In genomic region chr11:75428989-75429640, GRCh38 we compare ENCODE assay signal across 11 cellular contexts. TPM values are rescaled to one million over a fixed set of nuclear protein-coding genes. Genes with fewer than 3 reads are reported as not detected.
DNase-seq lines count a peak whose midpoint lies in the region; ATAC-seq, FAIRE-seq and TF ChIP-seq lines count a peak whose summit lies in the region.
"Had no signal": no experiment of that assay in that cellular context is flagged by ENCODE, and none has a peak within 500 bp of the region (broad histone marks: within the 10 kb centered on the region; RNA-seq: fewer than 3 reads in every experiment).

No MANE protein-coding gene starts in this region.

- no peak for TF ChIP-seq POLR2A in GM12878 (IDR thresholded peaks at IDR 0.05; ENCODE audit: low read depth, low read length)

- FAIRE-seq in GM12878 (lab: Jason Lieb, UNC): no peak
- FAIRE-seq: GM18507 had no signal

- H3K9me3 ChIP-seq in CD4-positive, alpha-beta T cell (ENCODE audit: control insufficient read depth, low read length): no peaks in the 10 kb centered on the region
- peaks cover 2% of the 10 kb centered on the region; the same call in 1 of the 3 replicates for H3K9me3 ChIP-seq in GM12878 (replicated peaks; ENCODE audit: control insufficient read depth, insufficient read depth, low read length)
- peaks cover 9% of the 10 kb centered on the region for H3K9me3 ChIP-seq in neural progenitor cell (ENCODE audit: low read depth)

- POLR2A ChIA-PET in CD4-positive, alpha-beta T cell (lab: Charles Lee): interaction anchor here (0.6 to 2.1 kb wide), 9 partner anchors 29 to 187 kb away, joined by 3 to 14 read pairs (median 4); partner anchors contain the start of gene GDPD5
- POLR2A ChIA-PET in GM12878 (lab: Charles Lee) (no interaction called here), HEK293T (lab: Yijun Ruan, JAX) (interaction anchor here (1.8 kb wide), 1 partner anchor 28 kb away, joined by 7 read pairs; no protein-coding TSS in a partner anchor)

- in situ Hi-C loops in GM12878 (cut with MboI): no loop called here

- CTCF ChIA-PET in CD4-positive, alpha-beta T cell (lab: Charles Lee): no interaction called here
- CTCF ChIA-PET in GM12878 (lab: Yijun Ruan, JAX): no interaction called here
- CTCF ChIA-PET in HEK293T (lab: Yijun Ruan, JAX): no interaction called here

- 0 out of 2 replicates have a peak overlapping the region, but pooled peaks have one; percentile 30 for H3K4me2 ChIP-seq in GM12878 (ENCODE audit: control insufficient read depth, insufficient read depth)
- H3K4me2 ChIP-seq in neural progenitor cell: no peak overlapping the region
- H3K4me2 ChIP-seq: KMS-11 had no signal

- SMC1A ChIA-PET in GM12878 (lab: Charles Lee; ENCODE audit: uncharacterized antibody, unreplicated experiment): interaction anchor here (0.6 kb wide), 1 partner anchor 74 kb away, joined by 3 read pairs; no protein-coding TSS in a partner anchor

- no peak for DNase-seq in CD4-positive, alpha-beta T cell
- no peak for DNase-seq in GM12878 (ENCODE audit: low read depth, low spot score)
- no peak for DNase-seq in neural progenitor cell (ENCODE audit: low spot score)
- no peak for DNase-seq in activated gamma-delta T cell (lab: John Stamatoyannopoulos, UW)
- DNase-seq in HEK293T (ENCODE audit: extremely low spot score): no peak
- no peak for DNase-seq in NCI-H2081 treated with DMSO at 0.1 percent for 48 hours (lab: John Stamatoyannopoulos, UW)
- DNase-seq: cortex of kidney had no signal

- H3K36me3 ChIP-seq in GM12878 (ENCODE audit: control insufficient read depth in 2 of 2, insufficient read depth in 2 of 2, low read length in 1 of 2) (no peaks in the 10 kb centered on the region; a peak in 1 of 4 replicates), neural progenitor cell (no peaks in the 10 kb centered on the region)

- H3K4me1 ChIP-seq in GM12878 (ENCODE audit: control insufficient read depth, insufficient read depth, low read length): no peaks in the 10 kb centered on the region
- H3K4me1 ChIP-seq in neural progenitor cell: peaks cover 33% of the 10 kb centered on the region

- no peak for ATAC-seq in CD4-positive, alpha-beta T cell (ENCODE audit: poor library complexity)
- no peak for ATAC-seq in GM12878
- ATAC-seq in GM21367 (IDR thresholded peaks at IDR 0.05; ENCODE audit: unreplicated experiment): no peak

- intact Hi-C loops in CD4-positive, alpha-beta T cell (cut with DNase I, micrococcal nuclease): no loop called here
- intact Hi-C loops in GM12878 (cut with micrococcal nuclease; ENCODE audit: unreplicated experiment): no loop called here

- no peak for TF ChIP-seq EP300 in GM12878 (IDR thresholded peaks at IDR 0.05; ENCODE audit: borderline replicate concordance in 1 of 2, control insufficient read depth in 1 of 2, low read depth in 2 of 2, low read length in 2 of 2)

- RAD21 ChIA-PET in GM12878 (lab: Charles Lee; ENCODE audit: unreplicated experiment): no interaction called here

- peak overlapping the region; percentile 52 for H3K4me3 Mint-ChIP-seq in CD4-positive, alpha-beta T cell
- H3K4me3 Mint-ChIP-seq in IgD-negative memory B cell: peak overlapping the region; percentile 75 to 92 (median 88)
- peak overlapping the region; percentile 84 for H3K4me3 Mint-ChIP-seq in neural progenitor cell

- peaks cover 38% of the 10 kb centered on the region for H3K27me3 ChIP-seq in CD4-positive, alpha-beta T cell (ENCODE audit: control insufficient read depth, insufficient read depth, low read length)
- H3K27me3 ChIP-seq in GM12878 (replicated peaks in 1 of 2; ENCODE audit: control insufficient read depth in 2 of 2, insufficient read depth in 2 of 2, low read length in 1 of 2) (peaks cover 4 to 14% of the 10 kb centered on the region in 2 experiments), neural progenitor cell (peaks cover 73% of the 10 kb centered on the region)

- no peak overlapping the region for H2AFZ ChIP-seq in GM12878 (ENCODE audit: control insufficient read depth, low read depth, low read length)
- no peak overlapping the region for H2AFZ ChIP-seq in neural progenitor cell (replicated peaks)

- no TSS peak for BruUV-seq in GM12878 (replicated peaks; lab: Mats Ljungman, UMichigan)

- H3K9me3 Mint-ChIP-seq in CD4-positive, alpha-beta T cell: no peaks in the 10 kb centered on the region
- peaks cover 0 to 2% (median 0%) of the 10 kb centered on the region in 3 donors for H3K9me3 Mint-ChIP-seq in IgD-negative memory B cell
- peaks cover 12% of the 10 kb centered on the region for H3K9me3 Mint-ChIP-seq in neural progenitor cell

- H3K4me1 Mint-ChIP-seq in CD4-positive, alpha-beta T cell (ENCODE audit: low read depth): peaks cover 30% of the 10 kb centered on the region
- H3K4me1 Mint-ChIP-seq in IgD-negative memory B cell: peaks cover 6 to 19% (median 10%) of the 10 kb centered on the region in 3 donors
- peaks cover 45% of the 10 kb centered on the region for H3K4me1 Mint-ChIP-seq in neural progenitor cell

- no peak overlapping the region for H3K4me3 ChIP-seq in GM12878
- no peak overlapping the region for H3K4me3 ChIP-seq in neural progenitor cell

- peaks cover under 1% of the 10 kb centered on the region for H3K36me3 Mint-ChIP-seq in CD4-positive, alpha-beta T cell (ENCODE audit: low read depth)
- H3K36me3 Mint-ChIP-seq in IgD-negative memory B cell (peaks cover 1% of the 10 kb centered on the region), neural progenitor cell (peaks cover 11% of the 10 kb centered on the region)

- no peak for TF ChIP-seq RAD21 in GM12878 (IDR thresholded peaks at IDR 0.05; ENCODE audit: insufficient read depth, low read depth, low read length)

- peaks cover 59% of the 10 kb centered on the region for H3F3A ChIP-seq in neural progenitor cell (ENCODE audit: low read depth)

- no peak overlapping the region for H3K9ac ChIP-seq in GM12878 (ENCODE audit: control insufficient read depth, insufficient read depth, low read length)
- no peak overlapping the region for H3K9ac ChIP-seq in neural progenitor cell
- H3K9ac ChIP-seq: KMS-11 had no signal

- H3K79me2 ChIP-seq in GM12878 (ENCODE audit: control insufficient read depth, insufficient read depth, low read length) (no peaks in the 10 kb centered on the region), neural progenitor cell (ENCODE audit: low read depth) (no peaks in the 10 kb centered on the region)

- TF ChIP-seq CTCF in CD4-positive, alpha-beta T cell (IDR thresholded peaks at IDR 0.05): no peak
- no peak for TF ChIP-seq CTCF in GM12878 (IDR thresholded peaks at IDR 0.05 in 2 of 3, conservative IDR thresholded peaks at IDR 0.05 in 1 of 3; ENCODE audit: control insufficient read depth in 2 of 3, extremely low read depth in 1 of 3, insufficient read depth in 1 of 3, low read depth in 3 of 3, low read length in 3 of 3)
- TF ChIP-seq CTCF in neural progenitor cell (IDR thresholded peaks at IDR 0.05): no peak

- H3K27me3 Mint-ChIP-seq in CD4-positive, alpha-beta T cell: peaks cover 55% of the 10 kb centered on the region
- H3K27me3 Mint-ChIP-seq in IgD-negative memory B cell (peaks cover 28% of the 10 kb centered on the region), neural progenitor cell (ENCODE audit: insufficient read depth, low read depth) (peaks cover 38% of the 10 kb centered on the region)

- no peak overlapping the region for H3K27ac Mint-ChIP-seq in CD4-positive, alpha-beta T cell
- H3K27ac Mint-ChIP-seq in IgD-negative memory B cell: peak overlapping the region in 2 of 3 donors; percentile 41 to 60
- H3K27ac Mint-ChIP-seq in neural progenitor cell: peak overlapping the region; percentile 59

- H4K20me1 ChIP-seq in GM12878 (ENCODE audit: control insufficient read depth, insufficient read depth) (no peaks in the 10 kb centered on the region; the same call in 1 of the 2 replicates), neural progenitor cell (ENCODE audit: low read depth) (peaks cover 37% of the 10 kb centered on the region)

- no peak overlapping the region for H3K27ac ChIP-seq in CD4-positive, alpha-beta T cell (ENCODE audit: low read depth, low read length)
- no peak overlapping the region for H3K27ac ChIP-seq in GM12878 (ENCODE audit: control insufficient read depth, insufficient read depth)
- no peak overlapping the region for H3K27ac ChIP-seq in neural progenitor cell
- H3K27ac ChIP-seq: KMS-11 had no signal

- 95% methylated on average over 16 of the region's 16 CpGs for WGBS in GM12878 (ENCODE audit: insufficient coverage, insufficient replicate concordance, low lambda C conversion rate, missing lambda C conversion rate)

RNA-seq across cellular contexts. Expression of gene KLHL35, which starts 3.9 kb away (rescaled TPM):
- under 1 TPM; 0.33 to 0.81 TPM for total RNA-seq in CD4-positive, alpha-beta T cell
- polyA plus RNA-seq in IgD-negative memory B cell (0.48 TPM), GM12878 (2011; rRNA removed) (0.15 TPM in 1 of 2 replicates, not detected in the other), GM12878 (2014; fragmentation: Illumina TruSeq; extraction: Trizol) (0.09 TPM in 1 of 2 replicates, not detected in the other), GM12878 (2014; fragmentation: Nextera tagmentation; extraction: Ambion mirVana) (under 1 TPM; 0.04 to 0.06 TPM), GM12878 (2014; rRNA removed) (0.15 and 0.28 TPM in 2 replicates), GM12878 (2016; fragmentation: Nextera tagmentation; extraction: Ambion mirVana) (under 1 TPM; 0.09 to 0.33 TPM)
- not detected in 2 replicates for total RNA-seq in GM12878 (2013; cell fraction: nucleolus; rRNA removed)
- total RNA-seq in GM12878 (2014; rRNA removed) (0.34 and 0.49 TPM in 2 replicates), GM12878 (2014; rRNA removed; fragmentation: Illumina TruSeq; extraction: Trizol) (not detected in 2 replicates), GM12878 (2021) (0.13 and 0.21 TPM in 2 replicates), neural progenitor cell (ENCODE audit: low replicate concordance) (1.2 and 1.5 TPM in 2 replicates)
- polyA plus RNA-seq in GM12878 (2011; ENCODE audit: low read depth): 0.09 TPM
- not detected in 2 replicates for polyA plus RNA-seq in GM12878 (2011; cell fraction: cytosol; rRNA removed)
- 0.07 and 0.18 TPM in 2 replicates for polyA plus RNA-seq in GM12878 (2011; cell fraction: nucleus; rRNA removed)
- polyA plus RNA-seq in GM12878 (2012): 0.49 and 0.55 TPM in 2 replicates
- polyA minus RNA-seq in GM12878 (2011; rRNA and poly(A)+ RNA removed): not detected in 2 replicates
- 0.52 TPM in 1 of 2 replicates, not detected in the other for polyA minus RNA-seq in GM12878 (2011; cell fraction: cytosol; rRNA and poly(A)+ RNA removed)
- 0.19 TPM in 1 of 2 replicates, not detected in the other for polyA minus RNA-seq in GM12878 (2011; cell fraction: nucleus; rRNA and poly(A)+ RNA removed)

RNA-seq across cellular contexts. Expression of gene RPS3, which starts 29.8 kb away (rescaled TPM):
- total RNA-seq in CD4-positive, alpha-beta T cell: 1,000 to 10,000 TPM; 4,753 to 4,828 TPM
- 4,911 TPM for polyA plus RNA-seq in IgD-negative memory B cell
- total RNA-seq in GM12878 (2013; cell fraction: nucleolus; rRNA removed): 327 and 328 TPM in 2 replicates
- 3,162 and 3,203 TPM in 2 replicates for total RNA-seq in GM12878 (2014; rRNA removed)
- 4,299 and 4,364 TPM in 2 replicates for total RNA-seq in GM12878 (2014; rRNA removed; fragmentation: Illumina TruSeq; extraction: Trizol)
- 4,496 and 4,555 TPM in 2 replicates for total RNA-seq in GM12878 (2021)
- 8,364 TPM for polyA plus RNA-seq in GM12878 (2011; ENCODE audit: low read depth)
- 4,355 and 4,741 TPM in 2 replicates for polyA plus RNA-seq in GM12878 (2011; rRNA removed)
- polyA plus RNA-seq in GM12878 (2011; cell fraction: cytosol; rRNA removed): 4,091 and 4,155 TPM in 2 replicates
- 1,814 and 1,991 TPM in 2 replicates for polyA plus RNA-seq in GM12878 (2011; cell fraction: nucleus; rRNA removed)
- polyA plus RNA-seq in GM12878 (2012): 6,227 and 7,157 TPM in 2 replicates
- 5,039 and 6,875 TPM in 2 replicates for polyA plus RNA-seq in GM12878 (2014; fragmentation: Illumina TruSeq; extraction: Trizol)
- polyA plus RNA-seq in GM12878 (2014; fragmentation: Nextera tagmentation; extraction: Ambion mirVana): 1,000 to 10,000 TPM; 7,007 to 9,556 TPM
- polyA plus RNA-seq in GM12878 (2014; rRNA removed): 4,204 and 4,437 TPM in 2 replicates
- polyA plus RNA-seq in GM12878 (2016; fragmentation: Nextera tagmentation; extraction: Ambion mirVana): 1,000 to 10,000 TPM; 2,127 to 2,136 TPM
- 1,578 and 1,840 TPM in 2 replicates for polyA minus RNA-seq in GM12878 (2011; rRNA and poly(A)+ RNA removed)
- 561 and 590 TPM in 2 replicates for polyA minus RNA-seq in GM12878 (2011; cell fraction: cytosol; rRNA and poly(A)+ RNA removed)
- 168 and 212 TPM in 2 replicates for polyA minus RNA-seq in GM12878 (2011; cell fraction: nucleus; rRNA and poly(A)+ RNA removed)
- 1,927 and 1,962 TPM in 2 replicates for total RNA-seq in neural progenitor cell (ENCODE audit: low replicate concordance)
